9 cellular contexts compared by ENCODE assay signal in genomic region chr1:21251773-21252471, GRCh38. TPM values are rescaled to one million over a fixed set of nuclear protein-coding genes. Genes with fewer than 3 reads are reported as not detected.
A peak's percentile ranks its signal among the peaks of the same experiment; 100 is the strongest.
DNase-seq lines count a peak whose midpoint lies in the region; ATAC-seq and TF ChIP-seq lines count a peak whose summit lies in the region.
"Had no signal": no experiment of that assay in that cellular context is flagged by ENCODE, and none has a peak within 500 bp of the region (broad histone marks: within the 10 kb centered on the region; RNA-seq: fewer than 3 reads in every experiment).

No MANE protein-coding gene starts in this region.

- H3K4me3 ChIP-seq in LNCaP clone FGC (ENCODE audit: low read depth, low read length) (no peak overlapping the region), breast epithelium (no peak overlapping the region), lung (no peak overlapping the region)
- H3K4me3 ChIP-seq: cardiac muscle cell had no signal

- in situ Hi-C loops in G401 (cut with HindIII; ENCODE audit: low sequenced_read_pairs): no loop called here

- no peaks in the 10 kb centered on the region for H3K9me3 Mint-ChIP-seq in type B pancreatic cell

- DNase-seq in AG09319 (ENCODE audit: extremely low read depth, low read depth) (peak; percentile 79), LNCaP clone FGC (ENCODE audit: low read depth) (peak; percentile 98), breast epithelium (ENCODE audit: low spot score in 2 of 2) (peak in 1 of 2 donors; percentile 57), lung (ENCODE audit: low spot score) (peak; percentile 53), type B pancreatic cell (ENCODE audit: extremely low spot score, unreplicated experiment) (no peak), G401 (ENCODE audit: low spot score) (no peak), substantia nigra (lab: John Stamatoyannopoulos, UW) (no peak), ecto neural progenitor cell (ENCODE audit: low spot score) (no peak)

- no peak for TF ChIP-seq CTCF in AG09319 (IDR thresholded peaks at IDR 0.05; ENCODE audit: low read depth, low read length)
- TF ChIP-seq CTCF in LNCaP clone FGC (IDR thresholded peaks at IDR 0.05; ENCODE audit: control insufficient read depth, extremely low read depth, insufficient read depth): no peak
- TF ChIP-seq CTCF in breast epithelium (IDR thresholded peaks at IDR 0.05): no peak
- TF ChIP-seq CTCF in lung (IDR thresholded peaks at IDR 0.05; ENCODE audit: control extremely low read depth, extremely low read depth): no peak
- TF ChIP-seq CTCF in type B pancreatic cell (conservative IDR thresholded peaks at IDR 0.05): no peak

- ATAC-seq in lung (ENCODE audit: insufficient read depth, low FRiP score): peak; percentile 6

- intact Hi-C loops in breast epithelium (cut with DNase I; ENCODE audit: low total_unique reads): no loop called here

- peaks cover 7% of the 10 kb centered on the region for H3K36me3 Mint-ChIP-seq in type B pancreatic cell

- H3K27me3 ChIP-seq in breast epithelium (no peaks in the 10 kb centered on the region), lung (ENCODE audit: control insufficient read depth, insufficient read depth) (no peaks in the 10 kb centered on the region)
- H3K27me3 ChIP-seq: cardiac muscle cell had no signal

- H3K27me3 Mint-ChIP-seq in type B pancreatic cell: no peaks in the 10 kb centered on the region

- H3K4me1 ChIP-seq in breast epithelium: no peaks in the 10 kb centered on the region
- H3K4me1 ChIP-seq in lung (ENCODE audit: control insufficient read depth in 2 of 2, insufficient read depth in 2 of 2, low read length in 2 of 2): peaks cover 0 to 3% of the 10 kb centered on the region in 2 donors

- peak overlapping the region; percentile 40 for H3K4me3 Mint-ChIP-seq in type B pancreatic cell

- H3K27ac Mint-ChIP-seq in type B pancreatic cell: peak overlapping the region; percentile 83

- 51 to 79% methylated on average over 4 of the region's 4 CpGs for WGBS in lung, 2 donors

- H3K27ac ChIP-seq in breast epithelium: peak overlapping the region; percentile 86 to 91
- peak overlapping the region; percentile 27 to 56 for H3K27ac ChIP-seq in lung (ENCODE audit: low read depth in 1 of 2, low read length in 1 of 2)
- H3K27ac ChIP-seq in substantia nigra (ENCODE audit: low read depth, low read length, poor library complexity, severe bottlenecking): no peak overlapping the region
- H3K27ac ChIP-seq: cardiac muscle cell had no signal

- H3K36me3 ChIP-seq in breast epithelium (peaks cover 5% of the 10 kb centered on the region), lung (ENCODE audit: control insufficient read depth in 2 of 2, insufficient read depth in 2 of 2, low read length in 2 of 2) (peaks cover 0 to 41% of the 10 kb centered on the region in 2 donors)
- H3K36me3 ChIP-seq: cardiac muscle cell had no signal

- H3K4me1 Mint-ChIP-seq in type B pancreatic cell (ENCODE audit: unreplicated experiment): peaks cover 22% of the 10 kb centered on the region

- TF ChIP-seq POLR2A in breast epithelium (IDR thresholded peaks at IDR 0.05): no peak

- no peaks in the 10 kb centered on the region for H3K9me3 ChIP-seq in breast epithelium
- H3K9me3 ChIP-seq in lung (ENCODE audit: control insufficient read depth in 2 of 2, insufficient read depth in 1 of 2, low read length in 1 of 2): no peaks in the 10 kb centered on the region

RNA-seq across cellular contexts. Expression of gene ECE1, which starts 38.3 kb away (rescaled TPM):
- total RNA-seq in breast epithelium (100 to 1,000 TPM in 2 of 3 donors, 10 to 100 TPM in 1; 62.6 to 121 (median 112) TPM), lung (100 to 1,000 TPM; 105 to 129 TPM), type B pancreatic cell (ENCODE audit: low replicate concordance) (37.2 and 49.8 TPM in 2 replicates)
- 100 to 1,000 TPM in 1 of 2 donors, 10 to 100 TPM in 1; 55.7 to 104 TPM for polyA plus RNA-seq in lung
- total RNA-seq in G401 (2014; rRNA removed; shearing (Covaris generic)): 19.3 and 50.4 TPM in 2 replicates

Comparison
In these comparisons a context has a peak if more than half of its experiments do, and no peak if none do; other contexts are left out.
1. DNase-seq: peak in AG09319 (single experiment), LNCaP clone FGC (single experiment) and lung (single experiment); none in type B pancreatic cell (single experiment), G401 (single experiment), substantia nigra (0 of 49) and ecto neural progenitor cell (single experiment).